Comparison of ENCODE assay signal across 11 cellular contexts in genomic region chr1:16162163-16162822, GRCh38. TPM values are rescaled to one million over a fixed set of nuclear protein-coding genes. Genes with fewer than 3 reads are reported as not detected.
A peak's percentile ranks its signal among the peaks of the same experiment; 100 is the strongest.
DNase-seq lines count a peak whose midpoint lies in the region; ATAC-seq and TF ChIP-seq lines count a peak whose summit lies in the region.
"Had no signal": no experiment of that assay in that cellular context is flagged by ENCODE, and none has a peak within 500 bp of the region (broad histone marks: within the 10 kb centered on the region; RNA-seq: fewer than 3 reads in every experiment).

No MANE protein-coding gene starts in this region.

- H3K36me3 ChIP-seq in HUES48 (ENCODE audit: control insufficient read depth, insufficient read depth, low read length) (no peaks in the 10 kb centered on the region), hepatocyte (replicated peaks; ENCODE audit: insufficient read depth, low read depth) (no peaks in the 10 kb centered on the region)

- 49% methylated on average over 19 of the region's 32 CpGs for WGBS in hepatocyte (ENCODE audit: low lambda C conversion rate, missing lambda C conversion rate)

- H3K27me3 ChIP-seq in HUES48 (ENCODE audit: control insufficient read depth, insufficient read depth, low read length) (peaks cover 18% of the 10 kb centered on the region), hepatocyte (no peaks in the 10 kb centered on the region)

- no peaks in the 10 kb centered on the region for H3K9me2 ChIP-seq in hepatocyte (replicated peaks; ENCODE audit: insufficient read depth)

- peak overlapping the region; percentile 55 for H3K4me2 ChIP-seq in hepatocyte

- peaks cover 24% of the 10 kb centered on the region for H3K4me1 ChIP-seq in HUES48 (ENCODE audit: control insufficient read depth, insufficient read depth, low read length)
- H3K4me1 ChIP-seq in hepatocyte (ENCODE audit: insufficient read depth): peaks cover 9% of the 10 kb centered on the region

- no peaks in the 10 kb centered on the region for H4K20me1 ChIP-seq in hepatocyte (ENCODE audit: insufficient read depth, poor library complexity, severe bottlenecking)

- H3K4me3 Mint-ChIP-seq in activated CD8-positive, alpha-beta T cell treated with anti-CD3 and anti-CD28 coated beads, Interleukin-2, amount 10 ng/mL, durations not matched to agents 7 days and 5 days: peak overlapping the region; percentile 51
- no peak overlapping the region for H3K4me3 Mint-ChIP-seq in type B pancreatic cell

- TF ChIP-seq CTCF in hepatocyte (IDR thresholded peaks at IDR 0.05; ENCODE audit: poor library complexity) (no peak), type B pancreatic cell (conservative IDR thresholded peaks at IDR 0.05) (no peak)

- no peak overlapping the region for H3K9ac ChIP-seq in HUES48 (ENCODE audit: low read depth, low read length)

- H3K9me3 ChIP-seq in HUES48 (ENCODE audit: control insufficient read depth, insufficient read depth, low read length) (no peaks in the 10 kb centered on the region), hepatocyte (ENCODE audit: low read depth) (no peaks in the 10 kb centered on the region)

- peak; percentile 81 for ATAC-seq in activated CD8-positive, alpha-beta T cell treated with anti-CD3 and anti-CD28 coated beads, Interleukin-2, amount 10 ng/mL, durations not matched to agents 7 days and 5 days
- ATAC-seq in HG03139 (IDR thresholded peaks at IDR 0.05; ENCODE audit: unreplicated experiment) (no peak), HG03280 (IDR thresholded peaks at IDR 0.05; ENCODE audit: unreplicated experiment) (no peak)

- peaks cover 54% of the 10 kb centered on the region for H3K4me1 Mint-ChIP-seq in activated CD8-positive, alpha-beta T cell treated with anti-CD3 and anti-CD28 coated beads, Interleukin-2, amount 10 ng/mL, durations not matched to agents 7 days and 5 days (ENCODE audit: low read depth)
- peaks cover 37% of the 10 kb centered on the region for H3K4me1 Mint-ChIP-seq in type B pancreatic cell (ENCODE audit: unreplicated experiment)

- peak; percentile 79 for DNase-seq in activated CD8-positive, alpha-beta T cell treated with anti-CD3 and anti-CD28 coated beads, Interleukin-2, amount 10 ng/mL, durations not matched to agents 7 days and 5 days
- DNase-seq in hepatocyte (ENCODE audit: low spot score) (peak; percentile 58), ureter (ENCODE audit: low spot score) (no peak), type B pancreatic cell (ENCODE audit: extremely low spot score, unreplicated experiment) (no peak)
- peak; percentile 51 for DNase-seq in stimulated activated CD4-positive, alpha-beta T cell treated with anti-CD3 and anti-CD28 coated beads, Interleukin-4, amount 100 ng/mL, for 24 hours
- DNase-seq: amniotic stem cell, DMS79 treated with DMSO at 0.1 percent for 48 hours, NCI-H1105 had no signal

- H3K27me3 Mint-ChIP-seq in activated CD8-positive, alpha-beta T cell treated with anti-CD3 and anti-CD28 coated beads, Interleukin-2, amount 10 ng/mL, durations not matched to agents 7 days and 5 days (ENCODE audit: low read depth): peaks cover 28% of the 10 kb centered on the region
- H3K27me3 Mint-ChIP-seq in type B pancreatic cell: peaks cover 4% of the 10 kb centered on the region

- POLR2A ChIA-PET in activated CD8-positive, alpha-beta T cell treated with anti-CD3 and anti-CD28 coated beads, Interleukin-2, amount 10 ng/mL, durations not matched to agents 7 days and 5 days (lab: Charles Lee): no interaction called here

- H3K27ac ChIP-seq in HUES48 (ENCODE audit: low read depth, low read length): peak overlapping the region; percentile 37
- no peak overlapping the region for H3K27ac ChIP-seq in hepatocyte

- no peaks in the 10 kb centered on the region for H3K79me2 ChIP-seq in hepatocyte

- no peaks in the 10 kb centered on the region for H3K36me3 Mint-ChIP-seq in activated CD8-positive, alpha-beta T cell treated with anti-CD3 and anti-CD28 coated beads, Interleukin-2, amount 10 ng/mL, durations not matched to agents 7 days and 5 days (ENCODE audit: low read depth)
- H3K36me3 Mint-ChIP-seq in type B pancreatic cell: no peaks in the 10 kb centered on the region

- no peak overlapping the region for H3K27ac Mint-ChIP-seq in activated CD8-positive, alpha-beta T cell treated with anti-CD3 and anti-CD28 coated beads, Interleukin-2, amount 10 ng/mL, durations not matched to agents 7 days and 5 days
- no peak overlapping the region for H3K27ac Mint-ChIP-seq in type B pancreatic cell

- H2AFZ ChIP-seq in hepatocyte: no peak overlapping the region

- H3K4me3 ChIP-seq in HUES48 (ENCODE audit: low read depth, low read length) (peak overlapping the region; percentile 53), hepatocyte (no peak overlapping the region)

- H3K9me3 Mint-ChIP-seq in activated CD8-positive, alpha-beta T cell treated with anti-CD3 and anti-CD28 coated beads, Interleukin-2, amount 10 ng/mL, durations not matched to agents 7 days and 5 days (ENCODE audit: insufficient read depth): no peaks in the 10 kb centered on the region
- no peaks in the 10 kb centered on the region for H3K9me3 Mint-ChIP-seq in type B pancreatic cell

- CTCF ChIA-PET in activated CD8-positive, alpha-beta T cell treated with anti-CD3 and anti-CD28 coated beads, Interleukin-2, amount 10 ng/mL, durations not matched to agents 7 days and 5 days (lab: Charles Lee): interaction anchor here (1.1 to 4.1 kb wide), 3 partner anchors 80 to 83 kb away, joined by 3 to 16 read pairs (median 4); no protein-coding TSS in a partner anchor

RNA-seq across cellular contexts. Expression of gene EPHA2, which starts 6.4 kb away (rescaled TPM):
- total RNA-seq in activated CD8-positive, alpha-beta T cell treated with anti-CD3 and anti-CD28 coated beads, Interleukin-2, amount 10 ng/mL, durations not matched to agents 7 days and 5 days: not detected
- total RNA-seq in hepatocyte (26.7 and 27.3 TPM in 2 replicates), ureter (58.9 TPM), type B pancreatic cell (ENCODE audit: low replicate concordance) (40.3 and 77.9 TPM in 2 replicates)
- 20.0 and 20.4 TPM in 2 replicates for polyA plus RNA-seq in hepatocyte

RNA-seq across cellular contexts. Expression of gene ARHGEF19, which starts 50.2 kb away (rescaled TPM):
- total RNA-seq in activated CD8-positive, alpha-beta T cell treated with anti-CD3 and anti-CD28 coated beads, Interleukin-2, amount 10 ng/mL, durations not matched to agents 7 days and 5 days: 10 to 100 TPM; 11.4 to 11.9 TPM
- total RNA-seq in hepatocyte: 15.9 and 21.0 TPM in 2 replicates
- polyA plus RNA-seq in hepatocyte: 24.7 and 24.8 TPM in 2 replicates
- total RNA-seq in ureter: 24.8 TPM
- 20.2 and 29.5 TPM in 2 replicates for total RNA-seq in type B pancreatic cell (ENCODE audit: low replicate concordance)

Comparison
In these comparisons a context has a peak if more than half of its experiments do, and no peak if none do; other contexts are left out.
1. DNase-seq: peak in activated CD8-positive, alpha-beta T cell treated with anti-CD3 and anti-CD28 coated beads, Interleukin-2, amount 10 ng/mL, durations not matched to agents 7 days and 5 days (single experiment), hepatocyte (single experiment) and stimulated activated CD4-positive, alpha-beta T cell treated with anti-CD3 and anti-CD28 coated beads, Interleukin-4, amount 100 ng/mL, for 24 hours (single experiment); none in ureter (single experiment) and type B pancreatic cell (single experiment).
2. RNA of gene EPHA2, which starts 6.4 kb away (total RNA-seq): 58.9 TPM in ureter (single experiment), 40.3 to 77.9 TPM in type B pancreatic cell and 26.7 to 27.3 TPM in hepatocyte; not detected in activated CD8-positive, alpha-beta T cell treated with anti-CD3 and anti-CD28 coated beads, Interleukin-2, amount 10 ng/mL, durations not matched to agents 7 days and 5 days; every median in the first group is over 10 times any median in the second.